Comparison of ENCODE assay signal across 8 cellular contexts in genomic region chr3:172042620-172043179, GRCh38. TPM values are rescaled to one million over a fixed set of nuclear protein-coding genes. Genes with fewer than 3 reads are reported as not detected.
A peak's percentile ranks its signal among the peaks of the same experiment; 100 is the strongest.
DNase-seq lines count a peak whose midpoint lies in the region; ATAC-seq and TF ChIP-seq lines count a peak whose summit lies in the region.
"Not testable (repeated sequence)": the region's sequence is repeated elsewhere in the genome, so short reads cannot be mapped to it uniquely, and the experiment has no call there.

No MANE protein-coding gene starts in this region.

- intact Hi-C loops in body of pancreas (cut with DNase I); thyroid gland (cut with DNase I): not testable (repeated sequence)

- 36 to 40% methylated on average over 21 of the region's 21 CpGs for WGBS in body of pancreas, 2 donors
- WGBS in thyroid gland, 2 donors: 95 to 96% methylated on average over 21 of the region's 21 CpGs

- H3K4me3 ChIP-seq in body of pancreas: peak overlapping the region in 1 of 2 donors; percentile 86
- peak overlapping the region; percentile 75 for H3K4me3 ChIP-seq in fibroblast of mammary gland (ENCODE audit: control insufficient read depth, low read depth, low read length)
- peak overlapping the region; percentile 88 for H3K4me3 ChIP-seq in osteoblast (ENCODE audit: insufficient read depth, low read length)
- not testable (repeated sequence) for H3K4me3 ChIP-seq in thyroid gland (replicated peaks in 1 of 3)

- H4K20me1 ChIP-seq in osteoblast (ENCODE audit: insufficient read depth, low read length): peaks cover 56% of the 10 kb centered on the region

- peak in 1 of 3 donors; percentile 40 for TF ChIP-seq POLR2A in body of pancreas (IDR thresholded peaks at IDR 0.05)
- not testable (repeated sequence) for TF ChIP-seq POLR2A in thyroid gland (IDR thresholded peaks at IDR 0.05)

- not testable (repeated sequence) for H2AFZ ChIP-seq in osteoblast (ENCODE audit: low read length)

- not testable (repeated sequence) for H3K9me3 Mint-ChIP-seq in HFFc6

- H3K27me3 ChIP-seq in body of pancreas; osteoblast (ENCODE audit: insufficient read depth, low read length); thyroid gland: not testable (repeated sequence)

- H3K4me1 ChIP-seq in body of pancreas (peaks cover 60% of the 10 kb centered on the region), osteoblast (ENCODE audit: insufficient read depth, low read length) (peaks cover 53% of the 10 kb centered on the region), thyroid gland (peaks cover 29 to 45% of the 10 kb centered on the region in 2 donors)

- peak overlapping the region; percentile 95 for H3K4me3 Mint-ChIP-seq in HFFc6

- H3K27ac ChIP-seq in body of pancreas (peak overlapping the region; percentile 20 to 100 (median 99)), osteoblast (ENCODE audit: low read depth, low read length) (peak overlapping the region; percentile 96), thyroid gland (peak overlapping the region in 1 of 3 donors; percentile 98)

- H3K36me3 Mint-ChIP-seq in HFFc6 (ENCODE audit: low read depth): peaks cover 35% of the 10 kb centered on the region

- peaks cover 70% of the 10 kb centered on the region for H3K4me1 Mint-ChIP-seq in HFFc6 (ENCODE audit: low read depth)

- H3K36me3 ChIP-seq in body of pancreas (replicated peaks in 1 of 2; ENCODE audit: insufficient read depth in 1 of 2, low read depth in 2 of 2); thyroid gland: not testable (repeated sequence)
- peaks cover 16% of the 10 kb centered on the region for H3K36me3 ChIP-seq in osteoblast (ENCODE audit: insufficient read depth, low read length)

- not testable (repeated sequence) for H3K27me3 Mint-ChIP-seq in HFFc6 (ENCODE audit: insufficient read depth)

- not testable (repeated sequence) for TF ChIP-seq CTCF in HFFc6 (IDR thresholded peaks at IDR 0.05); body of pancreas (IDR thresholded peaks at IDR 0.05); fibroblast of mammary gland (conservative IDR thresholded peaks at IDR 0.05; ENCODE audit: control insufficient read depth, insufficient read depth, low read depth, low read length); osteoblast (IDR thresholded peaks at IDR 0.05; ENCODE audit: extremely low read depth, low read depth, low read length); thyroid gland (IDR thresholded peaks at IDR 0.05)

- peak overlapping the region; percentile 93 for H3K27ac Mint-ChIP-seq in HFFc6

- DNase-seq in AG20443 (ENCODE audit: low spot score) (peak; percentile 48), HFFc6 (peak; percentile 73), SIG-M5 treated with dmso at 0.1 percent for 504 hours (lab: John Stamatoyannopoulos, UW; ENCODE audit: unreplicated experiment) (peak; percentile 52), body of pancreas (peak in 3 of 4 donors; percentile 38 to 52 (median 49)), fibroblast of mammary gland (ENCODE audit: low read depth) (peak; percentile 76), kidney tubule cell (ENCODE audit: low spot score) (peak; percentile 50), osteoblast (ENCODE audit: insufficient read length, low spot score, missing footprints) (peak; percentile 59), thyroid gland (peak; percentile 12 to 29)

- not testable (repeated sequence) for ATAC-seq in body of pancreas

- not testable (repeated sequence) for H3K9me3 ChIP-seq in body of pancreas; osteoblast (ENCODE audit: low read depth, low read length); thyroid gland

- peak overlapping the region; percentile 89 for H3K4me2 ChIP-seq in osteoblast (ENCODE audit: insufficient read depth, low read length)

- peaks cover 86% of the 10 kb centered on the region for H3K79me2 ChIP-seq in osteoblast (ENCODE audit: insufficient read depth, low read length)

RNA-seq across cellular contexts. Expression of gene FNDC3B, which starts 3.3 kb away (rescaled TPM):
- 100 to 1,000 TPM; 133 to 192 (median 155) TPM for total RNA-seq in HFFc6 (2021; fragmentation: NEBNext Ultra II Directional; extraction: Animal tissue kit (Norgen Biotek cat#: 25700))
- total RNA-seq in body of pancreas (10 to 100 TPM; 64.3 to 86.0 TPM), osteoblast (179 TPM in 2 replicates), thyroid gland (100 to 1,000 TPM; 118 to 172 (median 146) TPM)

Comparison
In these comparisons a context has a peak if more than half of its experiments do, and no peak if none do; other contexts are left out.
1. DNase-seq: peak in every context shown above with its lines; median percentile 76 in fibroblast of mammary gland; 73 in HFFc6; 59 in osteoblast; 52 in SIG-M5 treated with dmso at 0.1 percent for 504 hours; 50 in kidney tubule cell; 49 in body of pancreas; 48 in AG20443; 20 in thyroid gland.